2 cellular contexts compared by ENCODE assay signal in genomic region chr6:125285353-125285752, GRCh38.
TF ChIP-seq lines count a peak whose summit lies in the region.

No MANE protein-coding gene starts in this region.

TF ChIP-seq in HEK293, 187 proteins besides CTCF, POLR2A, EP300 and RAD21:
- TF ChIP-seq ZNF391 (tag by site-specific recombination; IDR thresholded peaks at IDR 0.05; ENCODE audit: borderline replicate concordance, low read depth) (no peak), SP2 (tag by site-specific recombination; IDR thresholded peaks at IDR 0.05) (no peak), ZNF133 (tag by site-specific recombination; IDR thresholded peaks at IDR 0.05) (peak; percentile 99)

TF ChIP-seq in K562, 482 proteins besides CTCF, POLR2A, EP300 and RAD21:
- no peak for TF ChIP-seq RNF2 (IDR thresholded peaks at IDR 0.05)
- no peak for TF ChIP-seq MTA1 (IDR thresholded peaks at IDR 0.05; ENCODE audit: borderline replicate concordance)
- TF ChIP-seq HNRNPK (IDR thresholded peaks at IDR 0.05; ENCODE audit: low read depth, low read length, poor library complexity, severe bottlenecking), result no peak
- TF ChIP-seq, protein P1, sequence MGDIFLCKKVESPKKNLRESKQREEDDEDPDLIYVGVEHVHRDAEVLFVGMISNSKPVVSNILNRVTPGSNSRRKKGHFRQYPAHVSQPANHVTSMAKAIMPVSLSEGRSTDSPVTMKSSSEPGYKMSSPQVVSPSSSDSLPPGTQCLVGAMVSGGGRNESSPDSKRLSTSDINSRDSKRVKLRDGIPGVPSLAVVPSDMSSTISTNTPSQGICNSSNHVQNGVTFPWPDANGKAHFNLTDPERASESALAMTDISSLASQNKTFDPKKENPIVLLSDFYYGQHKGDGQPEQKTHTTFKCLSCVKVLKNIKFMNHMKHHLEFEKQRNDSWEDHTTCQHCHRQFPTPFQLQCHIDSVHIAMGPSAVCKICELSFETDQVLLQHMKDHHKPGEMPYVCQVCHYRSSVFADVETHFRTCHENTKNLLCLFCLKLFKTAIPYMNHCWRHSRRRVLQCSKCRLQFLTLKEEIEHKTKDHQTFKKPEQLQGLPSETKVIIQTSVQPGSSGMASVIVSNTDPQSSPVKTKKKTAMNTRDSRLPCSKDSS (IDR thresholded peaks at IDR 0.05; ENCODE audit: low read depth, partially characterized antibody), result peak; percentile 35
- no peak for TF ChIP-seq FOXJ3 (CRISPR knock-in tag; IDR thresholded peaks at IDR 0.05)
- TF ChIP-seq TRIM28 (IDR thresholded peaks at IDR 0.05), result peak; percentile 27; the same call in 1 of the 2 replicates
- TF ChIP-seq NCOA6 (IDR thresholded peaks at IDR 0.05), result no peak
- no peak for TF ChIP-seq YY1 (IDR thresholded peaks at IDR 0.05; ENCODE audit: borderline replicate concordance in 1 of 3, control insufficient read depth in 1 of 3, extremely low read depth in 1 of 3, insufficient read depth in 3 of 3, insufficient read length in 1 of 3, insufficient replicate concordance in 2 of 3, low read depth in 1 of 3, low read length in 2 of 3)
- no peak for TF ChIP-seq CREB1 (IDR thresholded peaks at IDR 0.05)
- TF ChIP-seq CREB1 (CRISPR knock-in tag; IDR thresholded peaks at IDR 0.05), result no peak
